1 cellular context compared by ENCODE assay signal in genomic region chr2:229910147-229910831, GRCh38.
TF ChIP-seq lines count a peak whose summit lies in the region.

No MANE protein-coding gene starts in this region.

TF ChIP-seq in GM23338, 12 proteins besides CTCF, POLR2A, EP300 and RAD21 (continued from another document):
- TF ChIP-seq ZNF462 (CRISPR knock-in tag; IDR thresholded peaks at IDR 0.05) (no peak), POLR2AphosphoS5 (IDR thresholded peaks at IDR 0.05; ENCODE audit: low read depth) (no peak)
